Comparison of ENCODE assay signal across 8 cellular contexts in the genomic region with DNA sequence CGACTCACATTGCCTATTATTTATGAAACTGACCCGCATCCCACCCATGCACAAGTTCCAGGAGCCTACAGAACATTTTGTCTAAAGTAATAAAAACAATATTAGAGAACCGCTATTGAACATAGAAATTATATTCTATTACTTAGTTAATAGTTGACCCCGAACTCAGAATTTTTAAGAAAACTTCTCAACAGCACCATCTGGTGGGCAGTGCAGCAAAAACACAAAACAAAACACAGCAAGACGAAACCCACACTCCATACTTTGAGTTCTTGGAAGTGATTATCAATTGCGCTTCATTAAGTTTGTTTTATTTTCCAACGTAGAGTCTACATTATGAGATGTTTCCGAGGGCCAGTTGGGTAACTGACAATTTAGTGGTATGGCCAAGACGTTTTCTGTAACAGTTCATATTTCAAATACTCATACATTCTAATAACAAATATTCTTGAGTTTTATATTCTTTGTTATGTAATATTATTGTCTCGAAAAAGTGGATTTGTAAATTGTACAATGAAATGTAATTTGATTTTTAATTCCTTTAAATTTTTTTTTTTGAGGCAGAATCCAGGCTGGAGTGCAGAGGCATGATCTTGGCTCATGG. TPM values are rescaled to one million over a fixed set of nuclear protein-coding genes. Genes with fewer than 3 reads are reported as not detected.
DNase-seq lines count a peak whose midpoint lies in the region; ATAC-seq and TF ChIP-seq lines count a peak whose summit lies in the region.

No MANE protein-coding gene starts in this region.

- in situ Hi-C loops in GM13976 (cut with MboI; ENCODE audit: low sequenced_read_pairs, unreplicated experiment) = loop anchor here (25.0 kb wide), 1 partner anchor 290 kb away; no protein-coding TSS in a partner anchor

- H3K36me3 ChIP-seq in BJ (ENCODE audit: control insufficient read depth, insufficient read depth, low read length) = no peaks in the 10 kb centered on the region
- no peaks in the 10 kb centered on the region for H3K36me3 ChIP-seq in thoracic aorta

- no peaks in the 10 kb centered on the region for H3K9me3 ChIP-seq in thoracic aorta

- H3K27ac ChIP-seq in thoracic aorta = no peak overlapping the region

- no peaks in the 10 kb centered on the region for H3K4me1 ChIP-seq in thoracic aorta (ENCODE audit: control insufficient read depth in 1 of 2, low read depth in 2 of 2)

- TF ChIP-seq CTCF in BJ (IDR thresholded peaks at IDR 0.05; ENCODE audit: insufficient read depth, low read depth, low read length) (peak; percentile 71), GM13976 (IDR thresholded peaks at IDR 0.05; ENCODE audit: borderline replicate concordance, control extremely low read depth, extremely low read depth, insufficient read depth, missing control alignments) (peak; percentile 48), thoracic aorta (IDR thresholded peaks at IDR 0.05) (peak; percentile 65)

- DNase-seq in BJ (ENCODE audit: low read depth) (no peak), GM13976 (ENCODE audit: low spot score) (peak; percentile 41), NCI-H510A treated with DMSO at 0.1 percent for 48 hours (lab: John Stamatoyannopoulos, UW) (peak; percentile 45), astrocyte of the hippocampus (ENCODE audit: low read depth, low spot score) (peak; percentile 58), kidney glomerular epithelial cell (lab: John Stamatoyannopoulos, UW) (peak; percentile 41), thoracic aorta (ENCODE audit: low spot score) (no peak), middle frontal gyrus (ENCODE audit: extremely low spot score, low spot score) (no peak)
- DNase-seq in activated effector memory CD4-positive, alpha-beta T cell treated with anti-CD3 and anti-CD28 coated beads, Interleukin-2, amount 50 U/mL, for 16 hours = no peak

- H3K27me3 ChIP-seq in BJ (ENCODE audit: control insufficient read depth, insufficient read depth, low read length) (peaks cover 9% of the 10 kb centered on the region; the same call in 1 of the 2 replicates), thoracic aorta (replicated peaks; ENCODE audit: insufficient read depth) (no peaks in the 10 kb centered on the region)

- CTCF ChIA-PET in BJ (lab: Yijun Ruan, JAX) = interaction anchor here (0.6 to 5.1 kb wide), 31 partner anchors 8 to 616 kb away, joined by 3 to 29 read pairs (median 4); no protein-coding TSS in a partner anchor

- H3K4me3 ChIP-seq in BJ (ENCODE audit: low read depth, low read length) (no peak overlapping the region), thoracic aorta (no peak overlapping the region)

- POLR2A ChIA-PET in BJ (lab: Charles Lee) = no interaction called here

- no peak for ATAC-seq in thoracic aorta (ENCODE audit: insufficient number of reproducible peaks, low FRiP score, low read depth)

RNA-seq across cellular contexts. Expression of a gene that starts 24.0 kb away (rescaled TPM):
- polyA plus RNA-seq in BJ (2011; rRNA removed) = 3.3 and 3.9 TPM in 2 replicates
- 13.8 and 13.9 TPM in 2 replicates for polyA minus RNA-seq in BJ (2011; rRNA and poly(A)+ RNA removed)
- total RNA-seq in thoracic aorta = 10 to 100 TPM; 14.2 to 22.7 TPM

Comparison
In these comparisons a context has a peak if more than half of its experiments do, and no peak if none do; other contexts are left out.
1. DNase-seq: peak in GM13976 (single experiment), NCI-H510A treated with DMSO at 0.1 percent for 48 hours (single experiment), astrocyte of the hippocampus (single experiment) and kidney glomerular epithelial cell (single experiment); none in BJ (single experiment), thoracic aorta (single experiment), middle frontal gyrus (single experiment) and activated effector memory CD4-positive, alpha-beta T cell treated with anti-CD3 and anti-CD28 coated beads, Interleukin-2, amount 50 U/mL, for 16 hours (single experiment).
2. Peak in every context shown above with its lines, with median percentiles within 50 percentile points of each other: CTCF ChIP-seq.